ENCODE assay signal across 8 cellular contexts in the genomic region with DNA sequence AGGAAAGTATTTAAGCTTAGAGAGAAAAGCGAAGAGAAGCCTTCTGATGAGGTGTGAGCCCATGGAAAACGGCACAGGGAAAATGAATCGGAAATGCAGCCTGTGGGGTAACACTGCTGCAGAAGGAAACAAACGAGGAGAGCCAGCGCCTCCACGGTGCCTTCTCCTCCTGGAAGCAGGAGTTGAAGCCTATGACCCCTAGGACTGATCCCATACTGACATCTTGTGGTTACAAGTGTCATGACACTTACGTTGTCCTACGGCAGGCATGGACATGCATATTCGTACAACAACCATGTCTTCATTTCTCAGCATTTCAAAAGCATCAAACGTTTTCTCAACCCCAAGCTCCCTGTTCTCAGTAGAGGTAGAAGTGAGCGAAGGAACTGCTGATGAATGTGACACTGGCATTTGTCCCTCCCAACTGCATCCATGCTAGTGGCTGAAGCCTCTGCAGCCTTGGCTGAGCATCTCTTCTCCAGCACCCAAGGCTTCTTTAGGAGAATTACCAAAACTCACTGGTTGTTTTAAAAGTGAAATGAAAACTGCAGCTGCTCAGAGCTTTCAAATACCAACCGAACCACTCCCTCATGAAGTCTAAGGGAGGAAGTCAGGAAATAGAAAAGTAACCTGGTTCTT.
DNase-seq lines count a peak whose midpoint lies in the region; ATAC-seq and TF ChIP-seq lines count a peak whose summit lies in the region.

No MANE protein-coding gene starts in this region.

- H2AFZ ChIP-seq in Karpas-422 (ENCODE audit: low read length) (no peak overlapping the region), PC-3 (ENCODE audit: low read length) (peak overlapping the region; percentile 69)

- no peaks in the 10 kb centered on the region for H3K79me2 ChIP-seq in Karpas-422 (ENCODE audit: low read length)
- no peaks in the 10 kb centered on the region for H3K79me2 ChIP-seq in PC-3 (ENCODE audit: low read length)

- H3K9me3 ChIP-seq in Karpas-422 (ENCODE audit: low read length) (no peaks in the 10 kb centered on the region), PC-3 (ENCODE audit: low read length) (no peaks in the 10 kb centered on the region), left ventricle myocardium inferior (replicated peaks) (no peaks in the 10 kb centered on the region), psoas muscle (no peaks in the 10 kb centered on the region)

- intact Hi-C loops in PC-3 (cut with micrococcal nuclease) (loop anchor here (1.0 to 5.0 kb wide), 8 partner anchors 58 to 824 kb away; no protein-coding TSS in a partner anchor), left ventricle myocardium inferior (cut with micrococcal nuclease) (no loop called here), psoas muscle (cut with DNase I) (loop anchor here (5.0 to 10.0 kb wide), 5 partner anchors 98 to 826 kb away; no protein-coding TSS in a partner anchor)

- no peak overlapping the region for H3K9ac ChIP-seq in Karpas-422 (ENCODE audit: low read length)
- H3K9ac ChIP-seq in PC-3 (ENCODE audit: low read length): no peak overlapping the region

- H3K9me2 ChIP-seq in Karpas-422 (replicated peaks; ENCODE audit: insufficient read depth, low read length): no peaks in the 10 kb centered on the region
- H3K9me2 ChIP-seq in PC-3 (replicated peaks; ENCODE audit: low read length): no peaks in the 10 kb centered on the region

- CTCF ChIA-PET in PC-3 (lab: Charles Lee): interaction anchor here (0.5 to 1.0 kb wide), 4 partner anchors 41 to 247 kb away, joined by 3 read pairs; no protein-coding TSS in a partner anchor

- peak; percentile 89 for TF ChIP-seq CTCF in PC-3 (conservative IDR thresholded peaks at IDR 0.05; ENCODE audit: low read depth, low read length)
- peak; percentile 92 for TF ChIP-seq CTCF in left ventricle myocardium inferior (IDR thresholded peaks at IDR 0.05; ENCODE audit: borderline replicate concordance)
- TF ChIP-seq CTCF in psoas muscle (IDR thresholded peaks at IDR 0.05): peak; percentile 89

- no peak overlapping the region for H3K4me3 ChIP-seq in Karpas-422 (ENCODE audit: low read length)
- no peak overlapping the region; the same call in 1 of the 2 replicates for H3K4me3 ChIP-seq in PC-3 (ENCODE audit: low read length)
- H3K4me3 ChIP-seq in left ventricle myocardium inferior: no peak overlapping the region
- H3K4me3 ChIP-seq in psoas muscle: no peak overlapping the region

- 11 to 17% (median 13%) methylated on average over 12 of the region's 12 CpGs for WGBS in psoas muscle, 3 donors

- POLR2A ChIA-PET in PC-3 (lab: Charles Lee; ENCODE audit: unreplicated experiment): interaction anchor here (0.6 kb wide), 1 partner anchor 67 kb away, joined by 3 read pairs; no protein-coding TSS in a partner anchor

- H3K27me3 ChIP-seq in Karpas-422 (ENCODE audit: low read length) (no peaks in the 10 kb centered on the region), PC-3 (ENCODE audit: low read length) (no peaks in the 10 kb centered on the region), left ventricle myocardium inferior (ENCODE audit: low read depth) (no peaks in the 10 kb centered on the region), psoas muscle (ENCODE audit: insufficient read depth in 3 of 3, low read length in 2 of 3) (no peaks in the 10 kb centered on the region)

- H3K36me3 ChIP-seq in Karpas-422 (ENCODE audit: insufficient read depth, low read length): no peaks in the 10 kb centered on the region
- no peaks in the 10 kb centered on the region for H3K36me3 ChIP-seq in PC-3 (ENCODE audit: low read depth, low read length)
- H3K36me3 ChIP-seq in left ventricle myocardium inferior: no peaks in the 10 kb centered on the region
- no peaks in the 10 kb centered on the region for H3K36me3 ChIP-seq in psoas muscle (ENCODE audit: insufficient read depth in 1 of 2, low read depth in 1 of 2)

- no TSS peak for BruUV-seq in PC-3 (replicated peaks; lab: Mats Ljungman, UMichigan)

- H3K4me1 ChIP-seq in Karpas-422 (ENCODE audit: low read length) (peaks cover 3% of the 10 kb centered on the region; the same call in 1 of the 2 replicates), PC-3 (ENCODE audit: insufficient read depth, low read length) (peaks cover 11% of the 10 kb centered on the region), left ventricle myocardium inferior (peaks cover 64% of the 10 kb centered on the region), psoas muscle (peaks cover 36% of the 10 kb centered on the region)

- H3F3A ChIP-seq in PC-3 (ENCODE audit: low read length, unreplicated experiment): no peaks in the 10 kb centered on the region

- DNase-seq in DMS153 (lab: John Stamatoyannopoulos, UW) (peak; percentile 79), Karpas-422 (peak; percentile 85), PC-3 (peak; percentile 82), amniotic epithelial cell (ENCODE audit: low read depth) (peak; percentile 81), left ventricle myocardium inferior (peak; percentile 42), psoas muscle (peak; percentile 55 to 77)

- no peak overlapping the region for H3K4me2 ChIP-seq in Karpas-422 (ENCODE audit: low read depth, low read length, poor library complexity, severe bottlenecking)
- peak overlapping the region; percentile 72 for H3K4me2 ChIP-seq in PC-3 (ENCODE audit: low read length)

- no peak overlapping the region for H3K27ac ChIP-seq in Karpas-422 (ENCODE audit: low read length)
- no peak overlapping the region for H3K27ac ChIP-seq in PC-3 (ENCODE audit: low read length)
- no peak overlapping the region for H3K27ac ChIP-seq in left ventricle myocardium inferior (replicated peaks)
- H3K27ac ChIP-seq in psoas muscle: no peak overlapping the region

- ATAC-seq in GM21515 (IDR thresholded peaks at IDR 0.05; ENCODE audit: unreplicated experiment) (peak; percentile 85), PC-3 (peak; percentile 93), psoas muscle (peak; percentile 85 to 94 (median 88)), HG03571 (IDR thresholded peaks at IDR 0.05; ENCODE audit: unreplicated experiment) (no peak)

- H4K20me1 ChIP-seq in Karpas-422 (ENCODE audit: insufficient read depth, low read depth, low read length) (no peaks in the 10 kb centered on the region), PC-3 (ENCODE audit: low read length) (no peaks in the 10 kb centered on the region)
